In genomic region chr10:111360260-111360925, GRCh38 we compare ENCODE assay signal across 9 cellular contexts.
DNase-seq lines count a peak whose midpoint lies in the region; ATAC-seq and TF ChIP-seq lines count a peak whose summit lies in the region.
"Had no signal": no experiment of that assay in that cellular context is flagged by ENCODE, and none has a peak within 500 bp of the region (broad histone marks: within the 10 kb centered on the region; RNA-seq: fewer than 3 reads in every experiment).

No MANE protein-coding gene starts in this region.

- H3K4me3 ChIP-seq in Peyer's patch, result no peak overlapping the region
- H3K4me3 ChIP-seq in parathyroid adenoma (ENCODE audit: low read depth, low read length), result no peak overlapping the region
- H3K4me3 ChIP-seq: BLaER1 treated with 17β-estradiol and CSF1 and Interleukin-3, amounts not matched to agents 10 nM and 100 nM had no signal

- ATAC-seq in GM21526 (IDR thresholded peaks at IDR 0.05; ENCODE audit: low FRiP score, unreplicated experiment), result peak; percentile 98
- peak; percentile 85 for ATAC-seq in HG03575 (IDR thresholded peaks at IDR 0.05; ENCODE audit: extremely low read depth, insufficient number of reproducible peaks, low FRiP score, unreplicated experiment)

- H3K4me1 ChIP-seq in Peyer's patch (no peaks in the 10 kb centered on the region), parathyroid adenoma (no peaks in the 10 kb centered on the region)
- H3K4me1 ChIP-seq: BLaER1 treated with 17β-estradiol and CSF1 and Interleukin-3, amounts not matched to agents 10 nM and 100 nM had no signal

- no peak overlapping the region for H3K9ac ChIP-seq in parathyroid adenoma
- H3K9ac ChIP-seq: BLaER1 treated with 17β-estradiol and CSF1 and Interleukin-3, amounts not matched to agents 10 nM and 100 nM had no signal

- H3K36me3 ChIP-seq in Peyer's patch, result no peaks in the 10 kb centered on the region
- H3K36me3 ChIP-seq in parathyroid adenoma (ENCODE audit: control insufficient read depth, insufficient read depth, low read length), result no peaks in the 10 kb centered on the region
- H3K36me3 ChIP-seq: BLaER1 treated with 17β-estradiol and CSF1 and Interleukin-3, amounts not matched to agents 10 nM and 100 nM had no signal

- no peak overlapping the region for H3K27ac ChIP-seq in Peyer's patch
- no peak overlapping the region for H3K27ac ChIP-seq in parathyroid adenoma
- H3K27ac ChIP-seq: BLaER1 treated with 17β-estradiol and CSF1 and Interleukin-3, amounts not matched to agents 10 nM and 100 nM had no signal

- DNase-seq in NCI-H345 (lab: John Stamatoyannopoulos, UW) (peak; percentile 50), NCI-H345 treated with DMSO at 0.1 percent for 48 hours (lab: John Stamatoyannopoulos, UW; ENCODE audit: unreplicated experiment) (no peak), Peyer's patch (peak in 1 of 3 donors; percentile 52), fibroblast of peridontal ligament (ENCODE audit: extremely low read depth) (peak; percentile 9)
- no peak for DNase-seq in activated CD4-positive, alpha-beta T cell treated with anti-CD3 and anti-CD28 coated beads for 48 hours

- H2AFZ ChIP-seq in parathyroid adenoma, result no peak overlapping the region

- no peaks in the 10 kb centered on the region for H3K27me3 ChIP-seq in Peyer's patch
- H3K27me3 ChIP-seq in parathyroid adenoma (ENCODE audit: control insufficient read depth, insufficient read depth, low read length), result no peaks in the 10 kb centered on the region
- H3K27me3 ChIP-seq: BLaER1 treated with 17β-estradiol and CSF1 and Interleukin-3, amounts not matched to agents 10 nM and 100 nM had no signal

- peak in 4 of 6 experiments; percentile 31 to 56 (median 52) for TF ChIP-seq CTCF in Peyer's patch (IDR thresholded peaks at IDR 0.05)
- TF ChIP-seq CTCF in parathyroid adenoma (IDR thresholded peaks at IDR 0.05), result peak; percentile 31

- H3K9me3 ChIP-seq in Peyer's patch (no peaks in the 10 kb centered on the region), parathyroid adenoma (ENCODE audit: control insufficient read depth, low read length) (no peaks in the 10 kb centered on the region)
- H3K9me3 ChIP-seq: BLaER1 treated with 17β-estradiol and CSF1 and Interleukin-3, amounts not matched to agents 10 nM and 100 nM had no signal

- TF ChIP-seq POLR2A in Peyer's patch (IDR thresholded peaks at IDR 0.05), result no peak

- no peaks in the 10 kb centered on the region for H3K79me2 ChIP-seq in parathyroid adenoma

- H3K4me2 ChIP-seq in parathyroid adenoma (ENCODE audit: low read length), result no peak overlapping the region
- H3K4me2 ChIP-seq: BLaER1 treated with 17β-estradiol and CSF1 and Interleukin-3, amounts not matched to agents 10 nM and 100 nM had no signal

Comparison
In these comparisons a context has a peak if more than half of its experiments do, and no peak if none do; other contexts are left out.
1. DNase-seq: peak in NCI-H345 (single experiment) and fibroblast of peridontal ligament (single experiment); none in NCI-H345 treated with DMSO at 0.1 percent for 48 hours (single experiment) and activated CD4-positive, alpha-beta T cell treated with anti-CD3 and anti-CD28 coated beads for 48 hours (single experiment).